ENCODE assay signal across 20 cellular contexts in the genomic region with DNA sequence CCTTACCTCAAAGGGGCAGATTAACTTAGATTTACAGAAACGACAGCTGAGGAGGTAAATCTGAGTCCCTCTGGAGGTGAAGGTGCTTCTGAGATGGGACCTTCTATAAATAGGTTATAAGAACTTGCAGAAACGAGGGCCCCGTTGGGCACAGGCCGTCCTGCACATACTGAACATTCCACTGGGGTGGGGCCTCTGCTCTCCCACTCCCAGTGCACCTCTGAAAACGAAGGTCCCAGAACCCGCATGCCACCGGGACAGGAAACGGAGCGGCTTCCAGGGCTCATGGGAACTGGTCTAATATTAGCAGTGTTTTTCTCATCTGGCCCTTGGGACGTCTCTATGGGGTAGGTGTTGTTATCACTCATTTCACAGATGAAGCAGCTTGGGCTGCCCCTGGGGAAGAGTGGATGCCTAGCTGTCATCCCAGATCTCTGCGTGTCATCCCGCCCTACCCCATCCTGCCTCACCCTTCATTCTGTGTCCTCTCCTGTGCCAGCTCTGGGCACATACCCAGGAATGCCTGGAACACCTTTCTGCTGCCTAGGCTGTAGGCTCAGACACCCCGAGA. TPM values are rescaled to one million over a fixed set of nuclear protein-coding genes. Genes with fewer than 3 reads are reported as not detected.
A peak's percentile ranks its signal among the peaks of the same experiment; 100 is the strongest.
DNase-seq lines count a peak whose midpoint lies in the region; ATAC-seq, FAIRE-seq and TF ChIP-seq lines count a peak whose summit lies in the region.
"Had no signal": no experiment of that assay in that cellular context is flagged by ENCODE, and none has a peak within 500 bp of the region (broad histone marks: within the 10 kb centered on the region; RNA-seq: fewer than 3 reads in every experiment).

No MANE protein-coding gene starts in this region.

- H3K4me3 ChIP-seq in gastroesophageal sphincter, result no peak overlapping the region
- no peak overlapping the region for H3K4me3 ChIP-seq in left lung
- H3K4me3 ChIP-seq in thoracic aorta, result no peak overlapping the region
- H3K4me3 ChIP-seq: esophagus muscularis mucosa, K562 had no signal

- TF ChIP-seq CTCF in RWPE1 (conservative IDR thresholded peaks at IDR 0.05; ENCODE audit: low read depth) (no peak), gastroesophageal sphincter (IDR thresholded peaks at IDR 0.05) (no peak), left lung (IDR thresholded peaks at IDR 0.05) (no peak), thoracic aorta (IDR thresholded peaks at IDR 0.05) (no peak)

- FAIRE-seq in frontal cortex (lab: Jason Lieb, UNC), result no peak
- FAIRE-seq: K562 had no signal

- intact Hi-C loops in left lung (cut with DNase I), result no loop called here

- H3K36me3 ChIP-seq in gastroesophageal sphincter, result peaks cover 0 to 4% of the 10 kb centered on the region in 2 donors
- H3K36me3 ChIP-seq in left lung, result no peaks in the 10 kb centered on the region
- no peaks in the 10 kb centered on the region for H3K36me3 ChIP-seq in thoracic aorta
- H3K36me3 ChIP-seq: esophagus muscularis mucosa had no signal

- peak overlapping the region; percentile 74 for H3K27ac ChIP-seq in RWPE1
- H3K27ac ChIP-seq in gastroesophageal sphincter, result peak overlapping the region in 2 of 4 donors; percentile 20 to 50
- H3K27ac ChIP-seq in left lung, result peak overlapping the region in 1 of 2 donors; percentile 33
- peak overlapping the region; percentile 62 to 65 for H3K27ac ChIP-seq in thoracic aorta

- H3K27me3 ChIP-seq in gastroesophageal sphincter, result no peaks in the 10 kb centered on the region
- no peaks in the 10 kb centered on the region for H3K27me3 ChIP-seq in left lung
- no peaks in the 10 kb centered on the region for H3K27me3 ChIP-seq in thoracic aorta (replicated peaks; ENCODE audit: insufficient read depth)
- H3K27me3 ChIP-seq: esophagus muscularis mucosa had no signal

- POLR2A ChIA-PET in RWPE1 (lab: Yijun Ruan, JAX; ENCODE audit: low non-redundant PET), result no interaction called here

- no peak for TF ChIP-seq EP300 in gastroesophageal sphincter (IDR thresholded peaks at IDR 0.05)

- CTCF ChIA-PET in RWPE1 (lab: Yijun Ruan, JAX), result interaction anchor here (0.6 to 1.1 kb wide), 3 partner anchors 36 to 68 kb away, joined by 3 to 7 read pairs (median 6); a partner anchor contains a TSS

- WGBS in gastroesophageal sphincter (ENCODE audit: low coverage in 1 of 2), 2 donors, result 50 to 88% methylated on average over 2 to 8 of the region's 13 CpGs

- TF ChIP-seq POLR2A in gastroesophageal sphincter (IDR thresholded peaks at IDR 0.05), result no peak

- peaks cover 0 to 7% (median 3%) of the 10 kb centered on the region in 3 donors for H3K4me1 ChIP-seq in gastroesophageal sphincter
- H3K4me1 ChIP-seq in left lung, result no peaks in the 10 kb centered on the region
- peaks cover 16 to 19% of the 10 kb centered on the region in 2 donors for H3K4me1 ChIP-seq in thoracic aorta (ENCODE audit: control insufficient read depth in 1 of 2, low read depth in 2 of 2)

- no peaks in the 10 kb centered on the region for H3K9me3 ChIP-seq in gastroesophageal sphincter
- H3K9me3 ChIP-seq in left lung, result no peaks in the 10 kb centered on the region
- no peaks in the 10 kb centered on the region for H3K9me3 ChIP-seq in thoracic aorta
- H3K9me3 ChIP-seq: esophagus muscularis mucosa had no signal

- ATAC-seq in gastroesophageal sphincter (peak; percentile 12), left lung (peak; percentile 69), thoracic aorta (ENCODE audit: insufficient number of reproducible peaks, low FRiP score, low read depth) (no peak), GM18867 (IDR thresholded peaks at IDR 0.05; ENCODE audit: unreplicated experiment) (no peak)
- ATAC-seq: effector memory CD8-positive, alpha-beta T cell; K562 had no signal

- DNase-seq in RWPE1 (ENCODE audit: low spot score), result peak; percentile 34
- DNase-seq in left lung, result no peak
- DNase-seq in thoracic aorta (ENCODE audit: low spot score), result no peak
- no peak for DNase-seq in NOMO-1 treated with dmso at 0.1 percent for 144 hours (lab: John Stamatoyannopoulos, UW; ENCODE audit: unreplicated experiment)
- no peak for DNase-seq in frontal cortex (ENCODE audit: low spot score in 2 of 2)
- no peak for DNase-seq in activated naive CD4-positive, alpha-beta T cell treated with Interleukin-2 at 50 U/mL for 16 hours
- DNase-seq: activated CD4-positive, alpha-beta T cell treated with anti-CD3 and anti-CD28 coated beads for 4 hours; effector memory CD8-positive, alpha-beta T cell; HCEC 1CT; MM.1S; NCI-H69; posterior cingulate gyrus had no signal

RNA-seq across cellular contexts. Expression of a gene that starts 19.6 kb away (rescaled TPM):
- total RNA-seq in gastroesophageal sphincter (not detected), left lung (not detected), thoracic aorta (1 to 10 TPM in 1 of 2 donors, not detected in 1; 1.2 TPM), frontal cortex (not detected)
- total RNA-seq: K562; kidney epithelial cell; neural crest cell; OCI-LY7; T-helper 1 cell treated with Interleukin-12 subunit alpha and Interleukin-12 subunit beta and Interleukin-4 antibody, amounts not matched to agents 30 ng/mL and 1 ng/mL, for 36 hours had no signal

RNA-seq across cellular contexts. Expression of a gene that starts 24.2 kb away (rescaled TPM):
- total RNA-seq in gastroesophageal sphincter, result 10 to 100 TPM in 1 of 4 donors, 1 to 10 TPM in 3; 1.2 to 10.3 (median 2.9) TPM
- 1 to 10 TPM; 4.1 to 10.0 TPM for total RNA-seq in left lung
- total RNA-seq in thoracic aorta, result 1 to 10 TPM; 3.5 to 6.6 TPM
- total RNA-seq in frontal cortex, result 35.5 TPM

RNA-seq across cellular contexts. Expression of a gene that starts 24.9 kb away (rescaled TPM):
- total RNA-seq in gastroesophageal sphincter, result 1 to 10 TPM in 2 of 4 donors, under 1 TPM in 2; 0.62 to 2.5 (median 1.1) TPM
- 1 to 10 TPM; 1.1 to 1.2 TPM for total RNA-seq in left lung
- 10 to 100 TPM in 1 of 2 donors, 1 to 10 TPM in 1; 7.0 to 12.3 TPM for total RNA-seq in thoracic aorta
- total RNA-seq in frontal cortex, result 0.41 TPM
- total RNA-seq: K562; T-helper 1 cell treated with Interleukin-12 subunit alpha and Interleukin-12 subunit beta and Interleukin-4 antibody, amounts not matched to agents 30 ng/mL and 1 ng/mL, for 36 hours had no signal

RNA-seq across cellular contexts. Expression of a gene that starts 31.4 kb away (rescaled TPM):
- total RNA-seq in gastroesophageal sphincter (10 to 100 TPM; 14.8 to 25.8 (median 22.7) TPM), left lung (10 to 100 TPM; 25.8 to 27.1 TPM), thoracic aorta (10 to 100 TPM; 18.0 to 22.9 TPM), frontal cortex (11.0 TPM)

RNA-seq across cellular contexts. Expression of a gene that starts 36.5 kb away (rescaled TPM):
- total RNA-seq in gastroesophageal sphincter (under 1 TPM in 1 of 4 donors, not detected in 3; 0.54 TPM), left lung (1 to 10 TPM; 1.3 to 1.9 TPM), thoracic aorta (1 to 10 TPM in 1 of 2 donors, not detected in 1; 1.9 TPM), frontal cortex (not detected)
- total RNA-seq: K562; neural crest cell; OCI-LY7; T-helper 1 cell treated with Interleukin-12 subunit alpha and Interleukin-12 subunit beta and Interleukin-4 antibody, amounts not matched to agents 30 ng/mL and 1 ng/mL, for 36 hours had no signal

Comparison
In these comparisons a context has a peak if more than half of its experiments do, and no peak if none do; other contexts are left out.
1. ATAC-seq: peak in gastroesophageal sphincter (single experiment) and left lung (single experiment); none in thoracic aorta (single experiment) and GM18867 (single experiment).